Comparison of ENCODE assay signal across 25 cellular contexts in genomic region chr12:111359914-111360276, GRCh38. TPM values are rescaled to one million over a fixed set of nuclear protein-coding genes. Genes with fewer than 3 reads are reported as not detected.
A peak's percentile ranks its signal among the peaks of the same experiment; 100 is the strongest.
DNase-seq lines count a peak whose midpoint lies in the region; ATAC-seq, FAIRE-seq and TF ChIP-seq lines count a peak whose summit lies in the region.
"Had no signal": no experiment of that assay in that cellular context is flagged by ENCODE, and none has a peak within 500 bp of the region (broad histone marks: within the 10 kb centered on the region; RNA-seq: fewer than 3 reads in every experiment).

No MANE protein-coding gene starts in this region.

- H3K4me3 Mint-ChIP-seq in T-helper 2 cell treated with Interferon-gamma antibody and Interleukin-4, amounts not matched to agents 5 μg/mL and 100 μg/mL, for 36 hours, result peak overlapping the region; percentile 9
- H3K4me3 Mint-ChIP-seq in activated CD8-positive, alpha-beta T cell treated with anti-CD3 and anti-CD28 coated beads, Interleukin-2, amount 10 ng/mL, durations not matched to agents 7 days and 5 days, result no peak overlapping the region
- H3K4me3 Mint-ChIP-seq in stimulated activated effector memory CD8-positive, alpha-beta T cell treated with anti-CD3 and anti-CD28 coated beads, Interleukin-12 subunit alpha, Interleukin-12 subunit beta, amount 100 ng/mL, for 72 hours, result peak overlapping the region; percentile 50

- no peaks in the 10 kb centered on the region for H3K9me1 ChIP-seq in endothelial cell of umbilical vein (replicated peaks; ENCODE audit: control insufficient read depth, extremely low read depth, insufficient read depth, low read length)

- intact Hi-C loops in endothelial cell of umbilical vein (cut with micrococcal nuclease), result no loop called here

- dilution Hi-C loops in endothelial cell of umbilical vein (cut with MboI; ENCODE audit: extremely low pct_ligation_motif_present, low sequenced_read_pairs), result no loop called here

- H3K4me1 ChIP-seq in endothelial cell of umbilical vein (ENCODE audit: control insufficient read depth, extremely low read depth, insufficient read depth, low read length), result peaks cover 7% of the 10 kb centered on the region
- H3K4me1 ChIP-seq: HAP-1, prostate gland had no signal

- H3K27ac Mint-ChIP-seq in T-helper 2 cell treated with Interferon-gamma antibody and Interleukin-4, amounts not matched to agents 5 μg/mL and 100 μg/mL, for 36 hours, result no peak overlapping the region
- peak overlapping the region; percentile 24 for H3K27ac Mint-ChIP-seq in activated CD8-positive, alpha-beta T cell treated with anti-CD3 and anti-CD28 coated beads, Interleukin-2, amount 10 ng/mL, durations not matched to agents 7 days and 5 days
- peak overlapping the region; percentile 81 for H3K27ac Mint-ChIP-seq in stimulated activated effector memory CD8-positive, alpha-beta T cell treated with anti-CD3 and anti-CD28 coated beads, Interleukin-12 subunit alpha, Interleukin-12 subunit beta, amount 100 ng/mL, for 72 hours

- POLR2A ChIA-PET in activated CD8-positive, alpha-beta T cell treated with anti-CD3 and anti-CD28 coated beads, Interleukin-2, amount 10 ng/mL, durations not matched to agents 7 days and 5 days (lab: Charles Lee), result no interaction called here
- POLR2A ChIA-PET in endothelial cell of umbilical vein (lab: Charles Lee), result no interaction called here

- no peak for DNase-seq in T-helper 2 cell treated with Interferon-gamma antibody and Interleukin-4, amounts not matched to agents 5 μg/mL and 100 μg/mL, for 36 hours (ENCODE audit: low spot score)
- DNase-seq in T-helper 2 cell, result no peak
- DNase-seq in activated CD8-positive, alpha-beta T cell treated with anti-CD3 and anti-CD28 coated beads, Interleukin-2, amount 10 ng/mL, durations not matched to agents 7 days and 5 days, result no peak
- no peak for DNase-seq in endothelial cell of umbilical vein (ENCODE audit: low read depth, low spot score)
- DNase-seq in stimulated activated effector memory CD8-positive, alpha-beta T cell treated with anti-CD3 and anti-CD28 coated beads, Interleukin-12 subunit alpha, Interleukin-12 subunit beta, amount 100 ng/mL, for 72 hours (ENCODE audit: low spot score in 2 of 2), result no peak
- DNase-seq in GM13977 (ENCODE audit: low spot score), result no peak
- no peak for DNase-seq in GM03348 (ENCODE audit: low spot score)
- DNase-seq in HuH-7.5 (ENCODE audit: low spot score), result no peak
- DNase-seq: activated naive CD4-positive, alpha-beta T cell; hippocampal formation; NCI-H1105 treated with DMSO at 0.1 percent for 48 hours; NCI-H2081; NCI-H446; SHP77; SW 1271; thyroid gland had no signal

- H3K27me3 Mint-ChIP-seq in T-helper 2 cell treated with Interferon-gamma antibody and Interleukin-4, amounts not matched to agents 5 μg/mL and 100 μg/mL, for 36 hours (ENCODE audit: low read depth), result peaks cover 6% of the 10 kb centered on the region
- H3K27me3 Mint-ChIP-seq in activated CD8-positive, alpha-beta T cell treated with anti-CD3 and anti-CD28 coated beads, Interleukin-2, amount 10 ng/mL, durations not matched to agents 7 days and 5 days (ENCODE audit: low read depth), result peaks cover 11% of the 10 kb centered on the region

- no peak overlapping the region for H3K27ac ChIP-seq in endothelial cell of umbilical vein (ENCODE audit: insufficient read depth, low read depth, low read length)
- H3K27ac ChIP-seq: 22Rv1, HL-60, neutrophil, prostate gland, thyroid gland had no signal

- H4K20me1 ChIP-seq in endothelial cell of umbilical vein (replicated peaks; ENCODE audit: control insufficient read depth, extremely low read depth, insufficient read depth, low read length), result no peaks in the 10 kb centered on the region

- TF ChIP-seq CTCF in endothelial cell of umbilical vein (IDR thresholded peaks at IDR 0.05; ENCODE audit: extremely low read depth in 1 of 2, insufficient read depth in 1 of 2, low read depth in 1 of 2, low read length in 2 of 2), result no peak
- TF ChIP-seq CTCF in GM13977 (IDR thresholded peaks at IDR 0.05; ENCODE audit: extremely low read depth, insufficient read depth, missing control alignments), result no peak

- peak; percentile 44 for FAIRE-seq in endothelial cell of umbilical vein (lab: Jason Lieb, UNC)
- FAIRE-seq: astrocyte, frontal cortex had no signal

- ATAC-seq in activated CD8-positive, alpha-beta T cell treated with anti-CD3 and anti-CD28 coated beads, Interleukin-2, amount 10 ng/mL, durations not matched to agents 7 days and 5 days, result no peak
- peak; percentile 51 for ATAC-seq in stimulated activated effector memory CD8-positive, alpha-beta T cell treated with anti-CD3 and anti-CD28 coated beads, Interleukin-12 subunit alpha, Interleukin-12 subunit beta, amount 100 ng/mL, for 72 hours
- ATAC-seq: esophagus mucosa, left ventricle myocardium superior had no signal

- no peaks in the 10 kb centered on the region for H3K9me3 Mint-ChIP-seq in T-helper 2 cell treated with Interferon-gamma antibody and Interleukin-4, amounts not matched to agents 5 μg/mL and 100 μg/mL, for 36 hours
- H3K9me3 Mint-ChIP-seq in activated CD8-positive, alpha-beta T cell treated with anti-CD3 and anti-CD28 coated beads, Interleukin-2, amount 10 ng/mL, durations not matched to agents 7 days and 5 days (ENCODE audit: insufficient read depth), result no peaks in the 10 kb centered on the region
- no peaks in the 10 kb centered on the region for H3K9me3 Mint-ChIP-seq in stimulated activated effector memory CD8-positive, alpha-beta T cell treated with anti-CD3 and anti-CD28 coated beads, Interleukin-12 subunit alpha, Interleukin-12 subunit beta, amount 100 ng/mL, for 72 hours

- H3K4me3 ChIP-seq in endothelial cell of umbilical vein (replicated peaks in 1 of 3; ENCODE audit: insufficient read depth in 1 of 3, low read depth in 1 of 3, low read length in 3 of 3), result no peak overlapping the region
- H3K4me3 ChIP-seq: HAP-1, prostate gland, thyroid gland had no signal

- no TSS peak for BruUV-seq in endothelial cell of umbilical vein (replicated peaks; lab: Mats Ljungman, UMichigan)

- peaks cover 2 to 9% of the 10 kb centered on the region in 2 experiments for H3K36me3 ChIP-seq in endothelial cell of umbilical vein (ENCODE audit: control insufficient read depth in 2 of 2, extremely low read depth in 1 of 2, insufficient read depth in 2 of 2, low read length in 2 of 2)
- H3K36me3 ChIP-seq: HAP-1, neutrophil, prostate gland had no signal

- no peak overlapping the region for H2AFZ ChIP-seq in endothelial cell of umbilical vein (ENCODE audit: low read depth, low read length)

- no peak overlapping the region for H3K4me2 ChIP-seq in endothelial cell of umbilical vein (ENCODE audit: insufficient read depth, low read length)

- peaks cover 10% of the 10 kb centered on the region for H3K4me1 Mint-ChIP-seq in T-helper 2 cell treated with Interferon-gamma antibody and Interleukin-4, amounts not matched to agents 5 μg/mL and 100 μg/mL, for 36 hours (ENCODE audit: low read depth)
- H3K4me1 Mint-ChIP-seq in activated CD8-positive, alpha-beta T cell treated with anti-CD3 and anti-CD28 coated beads, Interleukin-2, amount 10 ng/mL, durations not matched to agents 7 days and 5 days (ENCODE audit: low read depth), result peaks cover 16% of the 10 kb centered on the region
- H3K4me1 Mint-ChIP-seq in stimulated activated effector memory CD8-positive, alpha-beta T cell treated with anti-CD3 and anti-CD28 coated beads, Interleukin-12 subunit alpha, Interleukin-12 subunit beta, amount 100 ng/mL, for 72 hours, result peaks cover 39% of the 10 kb centered on the region

- no peaks in the 10 kb centered on the region for H3K27me3 ChIP-seq in endothelial cell of umbilical vein (ENCODE audit: control insufficient read depth in 2 of 2, insufficient read depth in 2 of 2, low read length in 2 of 2)
- H3K27me3 ChIP-seq: thyroid gland had no signal

- CTCF ChIA-PET in activated CD8-positive, alpha-beta T cell treated with anti-CD3 and anti-CD28 coated beads, Interleukin-2, amount 10 ng/mL, durations not matched to agents 7 days and 5 days (lab: Charles Lee), result interaction anchor here (0.6 to 1.4 kb wide), 4 partner anchors 37 to 473 kb away, joined by 3 to 5 read pairs (median 3); no protein-coding TSS in a partner anchor
- CTCF ChIA-PET in endothelial cell of umbilical vein (lab: Charles Lee), result interaction anchor here (1.4 kb wide), 1 partner anchor 24 kb away, joined by 4 read pairs; no protein-coding TSS in a partner anchor

- H3K9ac ChIP-seq in endothelial cell of umbilical vein (replicated peaks; ENCODE audit: extremely low read depth, insufficient read depth, low read length), result no peak overlapping the region

- no peaks in the 10 kb centered on the region for H3K79me2 ChIP-seq in endothelial cell of umbilical vein (ENCODE audit: control insufficient read depth, insufficient read depth, low read length)

- H3K9me3 ChIP-seq in endothelial cell of umbilical vein (replicated peaks; ENCODE audit: control insufficient read depth, insufficient read depth, low read length), result no peaks in the 10 kb centered on the region
- H3K9me3 ChIP-seq: HAP-1, neutrophil, prostate gland, thyroid gland had no signal

- TF ChIP-seq POLR2A in endothelial cell of umbilical vein (IDR thresholded peaks at IDR 0.05; ENCODE audit: low read depth, low read length), result peak; percentile 10

- in situ Hi-C loops in GM13977 (cut with MboI; ENCODE audit: low pct_unique_long_range_greater_than_20kb, low sequenced_read_pairs, unreplicated experiment), result no loop called here

- H3K36me3 Mint-ChIP-seq in T-helper 2 cell treated with Interferon-gamma antibody and Interleukin-4, amounts not matched to agents 5 μg/mL and 100 μg/mL, for 36 hours (ENCODE audit: low read depth), result no peaks in the 10 kb centered on the region
- no peaks in the 10 kb centered on the region for H3K36me3 Mint-ChIP-seq in activated CD8-positive, alpha-beta T cell treated with anti-CD3 and anti-CD28 coated beads, Interleukin-2, amount 10 ng/mL, durations not matched to agents 7 days and 5 days (ENCODE audit: low read depth)
- H3K36me3 Mint-ChIP-seq in stimulated activated effector memory CD8-positive, alpha-beta T cell treated with anti-CD3 and anti-CD28 coated beads, Interleukin-12 subunit alpha, Interleukin-12 subunit beta, amount 100 ng/mL, for 72 hours, result peaks cover 10% of the 10 kb centered on the region

RNA-seq across cellular contexts. Expression of gene PHETA1, which starts 9.0 kb away (rescaled TPM):
- total RNA-seq in activated CD8-positive, alpha-beta T cell treated with anti-CD3 and anti-CD28 coated beads, Interleukin-2, amount 10 ng/mL, durations not matched to agents 7 days and 5 days, result 1 to 10 TPM; 1.1 to 1.7 TPM
- total RNA-seq in endothelial cell of umbilical vein, result 12.9 and 20.0 TPM in 2 replicates
- 10.6 and 12.8 TPM in 2 replicates for polyA plus RNA-seq in endothelial cell of umbilical vein
- polyA plus RNA-seq in endothelial cell of umbilical vein (2011; cell fraction: cytosol; rRNA removed), result 7.5 and 11.3 TPM in 2 replicates
- 10.4 and 13.9 TPM in 2 replicates for polyA plus RNA-seq in endothelial cell of umbilical vein (2011; cell fraction: nucleus; rRNA removed)
- 12.6 and 16.8 TPM in 2 replicates for polyA plus RNA-seq in endothelial cell of umbilical vein (2012)
- 4.4 and 6.7 TPM in 2 replicates for polyA minus RNA-seq in endothelial cell of umbilical vein
- polyA minus RNA-seq in endothelial cell of umbilical vein (2011; cell fraction: cytosol; rRNA and poly(A)+ RNA removed), result 1.8 TPM
- polyA minus RNA-seq in endothelial cell of umbilical vein (2011; cell fraction: nucleus; rRNA and poly(A)+ RNA removed), result 2.5 and 6.5 TPM in 2 replicates

RNA-seq across cellular contexts. Expression of gene SH2B3, which starts 45.8 kb away (rescaled TPM):
- total RNA-seq in activated CD8-positive, alpha-beta T cell treated with anti-CD3 and anti-CD28 coated beads, Interleukin-2, amount 10 ng/mL, durations not matched to agents 7 days and 5 days, result 10 to 100 TPM; 49.9 to 50.9 TPM
- total RNA-seq in endothelial cell of umbilical vein, result 97.9 and 111 TPM in 2 replicates
- polyA plus RNA-seq in endothelial cell of umbilical vein, result 63.1 and 69.7 TPM in 2 replicates
- 74.6 and 75.9 TPM in 2 replicates for polyA plus RNA-seq in endothelial cell of umbilical vein (2011; cell fraction: cytosol; rRNA removed)
- polyA plus RNA-seq in endothelial cell of umbilical vein (2011; cell fraction: nucleus; rRNA removed), result 53.9 and 63.7 TPM in 2 replicates
- 51.2 and 67.6 TPM in 2 replicates for polyA plus RNA-seq in endothelial cell of umbilical vein (2012)
- polyA minus RNA-seq in endothelial cell of umbilical vein, result 59.8 and 60.1 TPM in 2 replicates
- 3.2 TPM for polyA minus RNA-seq in endothelial cell of umbilical vein (2011; cell fraction: cytosol; rRNA and poly(A)+ RNA removed)
- polyA minus RNA-seq in endothelial cell of umbilical vein (2011; cell fraction: nucleus; rRNA and poly(A)+ RNA removed), result 27.6 and 29.2 TPM in 2 replicates
